ENCODE assay signal across 1 cellular context in genomic region chr20:49484180-49485140, GRCh38.
A peak's percentile ranks its signal among the peaks of the same experiment; 100 is the strongest.
TF ChIP-seq lines count a peak whose summit lies in the region.

No MANE protein-coding gene starts in this region.

TF ChIP-seq in HepG2, 621 proteins besides CTCF, POLR2A, EP300 and RAD21 (continued from another document and continues in another):
- TF ChIP-seq CERS6 (CRISPR knock-in tag; IDR thresholded peaks at IDR 0.05) (no peak), ZNF549 (CRISPR knock-in tag; IDR thresholded peaks at IDR 0.05) (no peak), HHEX (CRISPR knock-in tag; IDR thresholded peaks at IDR 0.05) (no peak), REPIN1 (CRISPR knock-in tag; IDR thresholded peaks at IDR 0.05; ENCODE audit: borderline replicate concordance, low read depth) (peak; percentile 85), HMGXB4 (CRISPR knock-in tag; IDR thresholded peaks at IDR 0.05; ENCODE audit: borderline replicate concordance in 1 of 2, low read depth in 1 of 2) (peak; percentile 90 to 93; a peak in 3 of 4 replicates), RBAK (CRISPR knock-in tag; IDR thresholded peaks at IDR 0.05) (no peak), TOE1 (CRISPR knock-in tag; IDR thresholded peaks at IDR 0.05) (no peak), FOXP4 (CRISPR knock-in tag; IDR thresholded peaks at IDR 0.05) (peak; percentile 45; the same call in 1 of the 2 replicates), SMC3 (IDR thresholded peaks at IDR 0.05; ENCODE audit: low read length) (peak; percentile 61; the same call in 1 of the 2 replicates), SKIL (CRISPR knock-in tag; IDR thresholded peaks at IDR 0.05; ENCODE audit: borderline replicate concordance) (no peak), ZNF235 (CRISPR knock-in tag; IDR thresholded peaks at IDR 0.05; ENCODE audit: borderline replicate concordance) (no peak; the same call in 1 of the 2 replicates), ERF (CRISPR knock-in tag; IDR thresholded peaks at IDR 0.05) (0 out of 2 replicates have a peak, but pooled peaks have one; percentile 19), ZNF280D (CRISPR knock-in tag; IDR thresholded peaks at IDR 0.05) (no peak), TRIM22 (IDR thresholded peaks at IDR 0.05) (no peak), NFE2 (CRISPR knock-in tag; IDR thresholded peaks at IDR 0.05) (no peak), ZNF337 (CRISPR knock-in tag; IDR thresholded peaks at IDR 0.05; ENCODE audit: borderline replicate concordance, low read depth) (no peak), PITX1 (CRISPR knock-in tag; IDR thresholded peaks at IDR 0.05) (peak; percentile 67; the same call in 1 of the 2 replicates), ZFAT (CRISPR knock-in tag; conservative IDR thresholded peaks at IDR 0.05) (no peak), FIP1L1 (IDR thresholded peaks at IDR 0.05; ENCODE audit: borderline replicate concordance, insufficient read depth, low read depth, low read length) (no peak), TCF7L2 (IDR thresholded peaks at IDR 0.05; ENCODE audit: low read depth, low read length) (no peak), ARID3A (IDR thresholded peaks at IDR 0.05; ENCODE audit: low read depth, low read length) (no peak), U2AF2 (IDR thresholded peaks at IDR 0.05; ENCODE audit: low read depth, low read length) (no peak), CREB3 (CRISPR knock-in tag; IDR thresholded peaks at IDR 0.05) (no peak), ZNF20 (CRISPR knock-in tag; IDR thresholded peaks at IDR 0.05) (no peak), MXD4 (CRISPR knock-in tag; IDR thresholded peaks at IDR 0.05) (peak; percentile 55; the same call in 1 of the 2 replicates), SRF (IDR thresholded peaks at IDR 0.05; ENCODE audit: low read depth, low read length) (no peak), ZIK1 (CRISPR knock-in tag; IDR thresholded peaks at IDR 0.05; ENCODE audit: borderline replicate concordance, low read depth) (no peak), TEAD3 (CRISPR knock-in tag; optimal IDR thresholded peaks at IDR 0.05; ENCODE audit: borderline replicate concordance) (peak; percentile 72), SOX6 (IDR thresholded peaks at IDR 0.05) (no peak), SOX6 (CRISPR knock-in tag; IDR thresholded peaks at IDR 0.05) (peak; percentile 51), MAX (IDR thresholded peaks at IDR 0.05) (peak; percentile 56; the same call in 1 of the 2 replicates), SMYD3 (CRISPR knock-in tag; IDR thresholded peaks at IDR 0.05) (no peak), NFATC3 (CRISPR knock-in tag; IDR thresholded peaks at IDR 0.05) (0 out of 2 replicates have a peak, but pooled peaks have one; percentile 71), ZNF225 (CRISPR knock-in tag; IDR thresholded peaks at IDR 0.05) (peak; percentile 88; the same call in 1 of the 2 replicates), ZNF747 (CRISPR knock-in tag; IDR thresholded peaks at IDR 0.05; ENCODE audit: borderline replicate concordance) (0 out of 2 replicates have a peak, but pooled peaks have one; percentile 52), EZH2 (conservative IDR thresholded peaks at IDR 0.05; ENCODE audit: low read depth, low read length) (no peak), SMAD3 (CRISPR knock-in tag; IDR thresholded peaks at IDR 0.05) (0 out of 2 replicates have a peak, but pooled peaks have one; percentile 30), FOXJ3 (CRISPR knock-in tag; IDR thresholded peaks at IDR 0.05; ENCODE audit: borderline replicate concordance) (no peak), GRHL1 (CRISPR knock-in tag; conservative IDR thresholded peaks at IDR 0.05) (no peak), TIGD3 (CRISPR knock-in tag; IDR thresholded peaks at IDR 0.05; ENCODE audit: borderline replicate concordance) (no peak), ZFP91 (CRISPR knock-in tag; IDR thresholded peaks at IDR 0.05; ENCODE audit: borderline replicate concordance) (peak; percentile 76; the same call in 1 of the 2 replicates)
